ENCODE assay signal across 23 cellular contexts in genomic region chr16:6570520-6570919, GRCh38.
"Had no signal": no experiment of that assay in that cellular context is flagged by ENCODE, and none has a peak within 500 bp of the region (broad histone marks: within the 10 kb centered on the region; RNA-seq: fewer than 3 reads in every experiment).

No MANE protein-coding gene starts in this region.

- DNase-seq: stimulated activated CD4-positive, alpha-beta T cell treated with anti-CD3 and anti-CD28 coated beads, Interleukin-2, amount 100 ng/mL, for 48 hours; stimulated activated CD4-positive, alpha-beta T cell treated with anti-CD3 and anti-CD28 coated beads, Interleukin-4, amount 100 ng/mL, for 1 hour; stimulated activated CD4-positive, alpha-beta T cell treated with anti-CD3 and anti-CD28 coated beads, Interleukin-4, amount 100 ng/mL, for 24 hours; stimulated activated CD4-positive, alpha-beta T cell treated with anti-CD3 and anti-CD28 coated beads, Interleukin-4, amount 100 ng/mL, for 4 hours; stimulated activated CD8-positive, alpha-beta memory T cell treated with anti-CD3 and anti-CD28 coated beads, Interleukin-4, amount 100 ng/mL, for 48 hours; stimulated activated naive B cell treated with anti-CD40 and anti-IgM and Interleukin-4, amounts not matched to agents 10 μg/mL and 1 μg/mL and 100 μg/mL, for 72 hours; stimulated activated naive CD4-positive, alpha-beta T cell; stimulated activated naive CD4-positive, alpha-beta T cell treated with Interleukin-2 at 50 U/mL for 16 hours; stimulated activated naive CD8-positive, alpha-beta T cell treated with anti-CD3 and anti-CD28 coated beads, Interleukin-15, amount 100 ng/mL, for 72 hours; stimulated activated naive CD8-positive, alpha-beta T cell treated with anti-CD3 and anti-CD28 coated beads, Interleukin-15, Interleukin-2, amounts not matched to agents 100 U/mL and 50 U/mL, for 24 hours; stomach; testis; thyroid gland; tibial artery; transverse colon; trophoblast cell; upper lobe of left lung; upper lobe of right lung; uterus had no signal

- H3K36me3 ChIP-seq: stomach, suprapubic skin, thoracic aorta, thyroid gland, tibial artery, tibial nerve, transverse colon, upper lobe of left lung, upper lobe of right lung, uterus, vagina had no signal

- H3K4me3 ChIP-seq: stomach, suprapubic skin, testis, thoracic aorta, thyroid gland, tibial artery, tibial nerve, transverse colon, upper lobe of left lung, upper lobe of right lung, uterus, vagina had no signal

- H3K4me1 ChIP-seq: stomach, suprapubic skin, testis, thyroid gland, tibial artery, tibial nerve, transverse colon, upper lobe of left lung, upper lobe of right lung, uterus, vagina had no signal

- H3K27ac ChIP-seq: stomach, suprapubic skin, testis, thoracic aorta, thyroid gland, tibial artery, tibial nerve, transverse colon, upper lobe of left lung, upper lobe of right lung, uterus, vagina had no signal

- H3K9me3 ChIP-seq: suprapubic skin, testis, thoracic aorta, thyroid gland, tibial nerve, transverse colon, upper lobe of left lung, upper lobe of right lung, uterus, vagina had no signal
